In genomic region chr6:41428402-41428994, GRCh38 we compare ENCODE assay signal across 8 cellular contexts.
DNase-seq lines count a peak whose midpoint lies in the region; ATAC-seq, FAIRE-seq and TF ChIP-seq lines count a peak whose summit lies in the region.

No MANE protein-coding gene starts in this region.

- FAIRE-seq in GM19239 (lab: Jason Lieb, UNC) = no peak

- peak overlapping the region; percentile 62 for H3K4me3 ChIP-seq in ACC112 (ENCODE audit: low read depth, low read length)

- H3K36me3 ChIP-seq in ACC112 (ENCODE audit: insufficient read depth, low read length) = no peaks in the 10 kb centered on the region

- no peaks in the 10 kb centered on the region for H3K36me3 Mint-ChIP-seq in IgD-negative memory B cell
- H3K36me3 Mint-ChIP-seq in naive thymus-derived CD8-positive, alpha-beta T cell = no peaks in the 10 kb centered on the region

- POLR2A ChIA-PET in naive thymus-derived CD8-positive, alpha-beta T cell (lab: Charles Lee) = interaction anchor here (1.0 kb wide), 1 partner anchor 118 kb away, joined by 3 read pairs; the partner anchor contains the start of gene FOXP4
- POLR2A ChIA-PET in GM10248 (lab: Yijun Ruan, JAX) = no interaction called here

- H3K27me3 Mint-ChIP-seq in IgD-negative memory B cell = peaks cover 2% of the 10 kb centered on the region
- H3K27me3 Mint-ChIP-seq in naive thymus-derived CD8-positive, alpha-beta T cell = peaks cover 20 to 45% (median 31%) of the 10 kb centered on the region in 5 donors

- peak overlapping the region; percentile 69 to 90 (median 84) for H3K4me3 Mint-ChIP-seq in IgD-negative memory B cell
- H3K4me3 Mint-ChIP-seq in naive thymus-derived CD8-positive, alpha-beta T cell = peak overlapping the region; percentile 46 to 81 (median 63)

- H3K27me3 ChIP-seq in ACC112 (ENCODE audit: insufficient read depth, low read length) = peaks cover 48% of the 10 kb centered on the region

- no peak for TF ChIP-seq CTCF in GM10248 (IDR thresholded peaks at IDR 0.05; ENCODE audit: control extremely low read depth, extremely low read depth, low read depth, missing control alignments)

- no peak overlapping the region for H2AFZ ChIP-seq in ACC112 (ENCODE audit: low read length, unreplicated experiment)

- CTCF ChIA-PET in GM10248 (lab: Yijun Ruan, JAX) = interaction anchor here (1.3 kb wide), 1 partner anchor 255 kb away, joined by 4 read pairs; no protein-coding TSS in a partner anchor

- peak in 1 of 2 donors; percentile 23 for ATAC-seq in naive thymus-derived CD8-positive, alpha-beta T cell
- ATAC-seq in GM21381 (IDR thresholded peaks at IDR 0.05; ENCODE audit: unreplicated experiment) (no peak), HG02938 (IDR thresholded peaks at IDR 0.05; ENCODE audit: unreplicated experiment) (no peak)

- H3K27ac ChIP-seq in ACC112 (ENCODE audit: low read depth, low read length) (no peak overlapping the region), cingulate gyrus (ENCODE audit: low read depth, low read length) (peak overlapping the region; percentile 69)

- H3K79me2 ChIP-seq in ACC112 (ENCODE audit: control insufficient read depth, insufficient read depth, low read length, unreplicated experiment) = no peaks in the 10 kb centered on the region

- peaks cover 31% of the 10 kb centered on the region for H3K4me1 ChIP-seq in ACC112 (ENCODE audit: control insufficient read depth, insufficient read depth, low read length, unreplicated experiment)

- DNase-seq in naive thymus-derived CD8-positive, alpha-beta T cell = no peak
- no peak for DNase-seq in GM10248 (ENCODE audit: extremely low spot score)
- no peak for DNase-seq in GM19239 (ENCODE audit: insufficient read length, low spot score)

- H3K27ac Mint-ChIP-seq in IgD-negative memory B cell = no peak overlapping the region
- no peak overlapping the region for H3K27ac Mint-ChIP-seq in naive thymus-derived CD8-positive, alpha-beta T cell

- H3K9me3 Mint-ChIP-seq in IgD-negative memory B cell = no peaks in the 10 kb centered on the region
- no peaks in the 10 kb centered on the region for H3K9me3 Mint-ChIP-seq in naive thymus-derived CD8-positive, alpha-beta T cell

- H3K4me1 Mint-ChIP-seq in IgD-negative memory B cell = peaks cover 6 to 10% (median 8%) of the 10 kb centered on the region in 3 donors
- peaks cover 9 to 15% (median 12%) of the 10 kb centered on the region in 4 donors for H3K4me1 Mint-ChIP-seq in naive thymus-derived CD8-positive, alpha-beta T cell
